ENCODE assay signal across 10 cellular contexts in genomic region chr6:89689732-89690131, GRCh38. TPM values are rescaled to one million over a fixed set of nuclear protein-coding genes. Genes with fewer than 3 reads are reported as not detected.
DNase-seq lines count a peak whose midpoint lies in the region; ATAC-seq and TF ChIP-seq lines count a peak whose summit lies in the region.
"Had no signal": no experiment of that assay in that cellular context is flagged by ENCODE, and none has a peak within 500 bp of the region (broad histone marks: within the 10 kb centered on the region; RNA-seq: fewer than 3 reads in every experiment).

No MANE protein-coding gene starts in this region.

- H3K27me3 Mint-ChIP-seq in memory B cell (no peaks in the 10 kb centered on the region), natural killer cell (ENCODE audit: low read depth in 2 of 2) (no peaks in the 10 kb centered on the region)
- H3K27me3 Mint-ChIP-seq in activated T-cell treated with anti-CD3 and anti-CD28 coated beads, Interleukin-2, amount 50 U/mL, for 4 hours (ENCODE audit: low read depth): no peaks in the 10 kb centered on the region
- H3K27me3 Mint-ChIP-seq: activated naive CD8-positive, alpha-beta T cell had no signal

- peak; percentile 70 for ATAC-seq in memory B cell (ENCODE audit: low read depth)
- no peak for ATAC-seq in activated T-cell treated with anti-CD3 and anti-CD28 coated beads, Interleukin-2, amount 50 U/mL, for 4 hours
- ATAC-seq in natural killer cell: no peak
- ATAC-seq: CD8-positive, alpha-beta T cell had no signal

- H3K4me1 ChIP-seq in ascending aorta: no peaks in the 10 kb centered on the region

- H3K9me3 Mint-ChIP-seq in memory B cell (no peaks in the 10 kb centered on the region), natural killer cell (no peaks in the 10 kb centered on the region)
- H3K9me3 Mint-ChIP-seq in activated T-cell treated with anti-CD3 and anti-CD28 coated beads, Interleukin-2, amount 50 U/mL, for 4 hours: no peaks in the 10 kb centered on the region
- H3K9me3 Mint-ChIP-seq: CD8-positive, alpha-beta T cell had no signal

- DNase-seq in COR-L47 (lab: John Stamatoyannopoulos, UW) (peak; percentile 26), NCI-H2081 (lab: John Stamatoyannopoulos, UW) (peak; percentile 14 to 58), dermis blood vessel endothelial cell (peak; percentile 30), memory B cell (ENCODE audit: low spot score in 2 of 2) (no peak), NCI-H524 (lab: John Stamatoyannopoulos, UW) (no peak), natural killer cell (no peak), ascending aorta (ENCODE audit: low spot score in 2 of 2) (no peak)
- DNase-seq in activated T-cell treated with anti-CD3 and anti-CD28 coated beads, Interleukin-2, amount 50 U/mL, for 4 hours: no peak
- DNase-seq: CD8-positive, alpha-beta T cell had no signal

- no peak overlapping the region for H3K4me3 ChIP-seq in ascending aorta

- H3K36me3 ChIP-seq in ascending aorta: peaks cover 69 to 92% of the 10 kb centered on the region in 2 donors

- no peak overlapping the region for H3K27ac ChIP-seq in ascending aorta

- H3K4me3 Mint-ChIP-seq in memory B cell (no peak overlapping the region), natural killer cell (no peak overlapping the region)
- no peak overlapping the region for H3K4me3 Mint-ChIP-seq in activated T-cell treated with anti-CD3 and anti-CD28 coated beads, Interleukin-2, amount 50 U/mL, for 4 hours
- H3K4me3 Mint-ChIP-seq: activated naive CD8-positive, alpha-beta T cell; CD8-positive, alpha-beta T cell had no signal

- TF ChIP-seq CTCF in natural killer cell (IDR thresholded peaks at IDR 0.05) (no peak), ascending aorta (IDR thresholded peaks at IDR 0.05) (no peak)

- intact Hi-C loops in natural killer cell (cut with micrococcal nuclease): no loop called here
- intact Hi-C loops in ascending aorta (cut with DNase I): no loop called here

- peak overlapping the region; percentile 77 for H3K27ac Mint-ChIP-seq in memory B cell
- H3K27ac Mint-ChIP-seq in natural killer cell: no peak overlapping the region
- H3K27ac Mint-ChIP-seq: activated naive CD8-positive, alpha-beta T cell; CD8-positive, alpha-beta T cell had no signal

- H3K4me1 Mint-ChIP-seq in memory B cell (peaks cover 12% of the 10 kb centered on the region), natural killer cell (no peaks in the 10 kb centered on the region)
- H3K4me1 Mint-ChIP-seq in activated T-cell treated with anti-CD3 and anti-CD28 coated beads, Interleukin-2, amount 50 U/mL, for 4 hours (ENCODE audit: low read depth): no peaks in the 10 kb centered on the region

- H3K36me3 Mint-ChIP-seq in memory B cell: peaks cover 40% of the 10 kb centered on the region
- peaks cover 69% of the 10 kb centered on the region for H3K36me3 Mint-ChIP-seq in activated T-cell treated with anti-CD3 and anti-CD28 coated beads, Interleukin-2, amount 50 U/mL, for 4 hours (ENCODE audit: insufficient read depth)
- peaks cover 46% of the 10 kb centered on the region for H3K36me3 Mint-ChIP-seq in natural killer cell

- H3K9me3 ChIP-seq in ascending aorta: no peaks in the 10 kb centered on the region

- H3K27me3 ChIP-seq in ascending aorta: no peaks in the 10 kb centered on the region

RNA-seq across cellular contexts. Expression of gene LYRM2, which starts 51.2 kb away (rescaled TPM):
- total RNA-seq in dermis blood vessel endothelial cell: 16.0 and 20.6 TPM in 2 replicates
- 10 to 100 TPM; 29.1 to 32.8 (median 29.7) TPM for total RNA-seq in activated T-cell treated with anti-CD3 and anti-CD28 coated beads, Interleukin-2, amount 50 U/mL, for 4 hours
- total RNA-seq in natural killer cell: 10 to 100 TPM; 21.1 to 25.5 (median 25.0) TPM
- 5.6 TPM for total RNA-seq in ascending aorta

Comparison
In these comparisons a context has a peak if more than half of its experiments do, and no peak if none do; other contexts are left out.
1. DNase-seq: peak in COR-L47 (single experiment), NCI-H2081 (2 of 2) and dermis blood vessel endothelial cell (single experiment); none in memory B cell (0 of 2), NCI-H524 (0 of 2), activated T-cell treated with anti-CD3 and anti-CD28 coated beads, Interleukin-2, amount 50 U/mL, for 4 hours (single experiment), natural killer cell (single experiment) and ascending aorta (0 of 2).